In the genomic region with DNA sequence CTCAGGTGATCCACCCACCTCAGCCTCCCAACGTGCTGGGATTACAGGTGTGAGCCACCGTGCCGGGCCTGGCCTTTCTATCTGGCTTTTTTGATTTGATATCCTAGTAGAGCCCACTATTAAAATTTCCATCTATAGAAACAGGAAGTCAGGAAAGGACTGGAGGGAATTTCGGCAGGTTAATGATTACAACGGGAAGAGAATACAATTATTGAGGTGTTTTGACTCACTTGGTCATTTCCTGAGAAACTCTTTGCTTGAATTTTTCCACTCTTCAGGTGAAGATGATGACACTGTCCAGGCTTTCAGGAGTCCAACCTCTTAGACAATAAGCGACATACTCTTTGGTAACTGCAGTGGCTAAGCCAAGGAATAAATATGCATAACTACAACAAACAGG, we compare ENCODE assay signal across 8 cellular contexts. TPM values are rescaled to one million over a fixed set of nuclear protein-coding genes. Genes with fewer than 3 reads are reported as not detected.
A peak's percentile ranks its signal among the peaks of the same experiment; 100 is the strongest.
DNase-seq lines count a peak whose midpoint lies in the region; ATAC-seq, FAIRE-seq and TF ChIP-seq lines count a peak whose summit lies in the region.

No MANE protein-coding gene starts in this region.

- in situ Hi-C loops in HepG2 (cut with HindIII; ENCODE audit: extremely low pct_ligation_motif_present, low pct_unique_long_range_greater_than_20kb): no loop called here

- peak overlapping the region; percentile 100 for H3K9ac ChIP-seq in astrocyte (ENCODE audit: low read length)
- H3K9ac ChIP-seq in HepG2 (ENCODE audit: insufficient read depth, low read depth, low read length): peak overlapping the region; percentile 100

- H4K20me1 ChIP-seq in astrocyte (ENCODE audit: insufficient read depth, low read length) (peaks cover 30% of the 10 kb centered on the region), HepG2 (ENCODE audit: insufficient read depth, low read length) (peaks cover 31% of the 10 kb centered on the region)

- H3K79me2 ChIP-seq in astrocyte (ENCODE audit: insufficient read depth, low read length): peaks cover 45% of the 10 kb centered on the region
- peaks cover 44% of the 10 kb centered on the region for H3K79me2 ChIP-seq in HepG2 (ENCODE audit: insufficient read depth, low read length)

- no peaks in the 10 kb centered on the region for H3K27me3 Mint-ChIP-seq in activated CD8-positive, alpha-beta memory T cell treated with anti-CD3 and anti-CD28 coated beads, Interleukin-2, amount 10 ng/mL, durations not matched to agents 7 days and 5 days
- no peaks in the 10 kb centered on the region for H3K27me3 Mint-ChIP-seq in astrocyte (ENCODE audit: low read depth, unreplicated experiment)

- TF ChIP-seq CTCF in astrocyte (IDR thresholded peaks at IDR 0.05; ENCODE audit: insufficient read depth, low read depth, low read length) (no peak), HepG2 (CRISPR knock-in tag; IDR thresholded peaks at IDR 0.05) (no peak)

- H3K4me3 Mint-ChIP-seq in activated CD8-positive, alpha-beta memory T cell treated with anti-CD3 and anti-CD28 coated beads, Interleukin-2, amount 10 ng/mL, durations not matched to agents 7 days and 5 days: peak overlapping the region; percentile 96
- H3K4me3 Mint-ChIP-seq in astrocyte (ENCODE audit: unreplicated experiment): peak overlapping the region; percentile 98

- intact Hi-C loops in HepG2 (cut with micrococcal nuclease; ENCODE audit: unreplicated experiment): loop anchor here (2.0 to 5.0 kb wide), 2 partner anchors 216 to 259 kb away; no protein-coding TSS in a partner anchor

- H3K36me3 Mint-ChIP-seq in activated CD8-positive, alpha-beta memory T cell treated with anti-CD3 and anti-CD28 coated beads, Interleukin-2, amount 10 ng/mL, durations not matched to agents 7 days and 5 days: peaks cover 12% of the 10 kb centered on the region
- peaks cover 5% of the 10 kb centered on the region for H3K36me3 Mint-ChIP-seq in astrocyte (ENCODE audit: low read depth, unreplicated experiment)

- TF ChIP-seq POLR2A in HepG2 (IDR thresholded peaks at IDR 0.05; ENCODE audit: insufficient read depth in 1 of 2, low read depth in 2 of 2, low read length in 2 of 2): no peak

- H3K9me3 ChIP-seq in astrocyte (ENCODE audit: insufficient read depth, low read depth, low read length) (no peaks in the 10 kb centered on the region), HepG2 (ENCODE audit: low read length) (no peaks in the 10 kb centered on the region), thymus (ENCODE audit: control insufficient read depth) (no peaks in the 10 kb centered on the region)

- FAIRE-seq in astrocyte (lab: Jason Lieb, UNC) (no peak), HepG2 (lab: Jason Lieb, UNC) (no peak)

- H3K4me3 ChIP-seq in astrocyte (ENCODE audit: insufficient read depth, low read depth, low read length) (peak overlapping the region; percentile 98), HepG2 (replicated peaks in 1 of 3; ENCODE audit: insufficient read depth in 1 of 3, low read depth in 2 of 3, low read length in 3 of 3) (peak overlapping the region; percentile 92 to 100 (median 99)), thymus (ENCODE audit: low read length) (peak overlapping the region; percentile 83)

- ATAC-seq in activated CD8-positive, alpha-beta memory T cell treated with anti-CD3 and anti-CD28 coated beads, Interleukin-2, amount 10 ng/mL, durations not matched to agents 7 days and 5 days: no peak
- no peak for ATAC-seq in HepG2

- no peaks in the 10 kb centered on the region for H3K36me3 ChIP-seq in astrocyte (ENCODE audit: insufficient read depth, low read length)
- H3K36me3 ChIP-seq in HepG2 (replicated peaks in 1 of 2; ENCODE audit: control insufficient read depth in 1 of 2, insufficient read depth in 2 of 2, low read length in 2 of 2): no peaks in the 10 kb centered on the region
- H3K36me3 ChIP-seq in thymus (ENCODE audit: control insufficient read depth, insufficient read depth): no peaks in the 10 kb centered on the region

- CTCF ChIA-PET in activated CD8-positive, alpha-beta memory T cell treated with anti-CD3 and anti-CD28 coated beads, Interleukin-2, amount 10 ng/mL, durations not matched to agents 7 days and 5 days (lab: Charles Lee): interaction anchor here (1.1 to 1.7 kb wide), 4 partner anchors 10 to 137 kb away, joined by 3 to 5 read pairs (median 4); no protein-coding TSS in a partner anchor
- CTCF ChIA-PET in HepG2 (lab: Yijun Ruan, JAX; ENCODE audit: low intra/inter-chr PET ratio, low total read pairs): no interaction called here

- H3K27ac Mint-ChIP-seq in activated CD8-positive, alpha-beta memory T cell treated with anti-CD3 and anti-CD28 coated beads, Interleukin-2, amount 10 ng/mL, durations not matched to agents 7 days and 5 days: no peak overlapping the region
- H3K27ac Mint-ChIP-seq in astrocyte (ENCODE audit: unreplicated experiment): peak overlapping the region; percentile 93

- TF ChIP-seq EP300 in HepG2 (IDR thresholded peaks at IDR 0.05; ENCODE audit: low read depth in 2 of 2, low read length in 2 of 2) (peak in 1 of 2 experiments; percentile 52; a peak in 1 of 4 replicates), HepG2 (CRISPR knock-in tag; IDR thresholded peaks at IDR 0.05; ENCODE audit: borderline replicate concordance) (no peak)

- POLR2A ChIA-PET in HepG2 (lab: Yijun Ruan, JAX): interaction anchor here (0.8 to 1.6 kb wide), 3 partner anchors 217 to 269 kb away, joined by 4 to 5 read pairs (median 4); no protein-coding TSS in a partner anchor

- H3K27ac ChIP-seq in astrocyte (ENCODE audit: low read depth, low read length) (no peak overlapping the region), HepG2 (ENCODE audit: extremely low read length, insufficient read depth, low read length) (peak overlapping the region; percentile 98), thymus (ENCODE audit: low read depth) (no peak overlapping the region)

- H3K9me3 Mint-ChIP-seq in activated CD8-positive, alpha-beta memory T cell treated with anti-CD3 and anti-CD28 coated beads, Interleukin-2, amount 10 ng/mL, durations not matched to agents 7 days and 5 days (ENCODE audit: low read depth): no peaks in the 10 kb centered on the region
- H3K9me3 Mint-ChIP-seq in astrocyte (ENCODE audit: unreplicated experiment): no peaks in the 10 kb centered on the region

- no peaks in the 10 kb centered on the region for H3K27me3 ChIP-seq in astrocyte (ENCODE audit: insufficient read depth, low read length)
- no peaks in the 10 kb centered on the region; a peak in 1 of 5 replicates for H3K27me3 ChIP-seq in HepG2 (ENCODE audit: control insufficient read depth in 1 of 2, insufficient read depth in 2 of 2, low read length in 2 of 2)
- no peaks in the 10 kb centered on the region for H3K27me3 ChIP-seq in thymus (ENCODE audit: control insufficient read depth, insufficient read depth)

- H3K4me2 ChIP-seq in astrocyte (ENCODE audit: low read length) (peak overlapping the region; percentile 92), HepG2 (ENCODE audit: low read depth, low read length) (peak overlapping the region; percentile 96)

- BruUV-seq in HepG2 (replicated peaks; lab: Mats Ljungman, UMichigan): no TSS peak

- peaks cover 51% of the 10 kb centered on the region for H3K4me1 Mint-ChIP-seq in activated CD8-positive, alpha-beta memory T cell treated with anti-CD3 and anti-CD28 coated beads, Interleukin-2, amount 10 ng/mL, durations not matched to agents 7 days and 5 days
- peaks cover 30% of the 10 kb centered on the region for H3K4me1 Mint-ChIP-seq in astrocyte (ENCODE audit: low read depth, unreplicated experiment)

- no peak for DNase-seq in activated CD8-positive, alpha-beta memory T cell treated with anti-CD3 and anti-CD28 coated beads, Interleukin-2, amount 10 ng/mL, durations not matched to agents 7 days and 5 days
- no peak for DNase-seq in activated CD8-positive, alpha-beta memory T cell treated with anti-CD3 and anti-CD28 coated beads, Interleukin-2, amount 50 U/mL, for 48 hours
- DNase-seq in astrocyte (ENCODE audit: low read depth) (no peak), HepG2 (ENCODE audit: low spot score) (peak; percentile 65), AG08395 (ENCODE audit: low spot score) (no peak), NCI-H510A (lab: John Stamatoyannopoulos, UW) (no peak), NCI-H1092 treated with DMSO at 0.1 percent for 48 hours (lab: John Stamatoyannopoulos, UW) (no peak)

- H2AFZ ChIP-seq in astrocyte (ENCODE audit: low read depth, low read length) (peak overlapping the region; percentile 99), HepG2 (ENCODE audit: low read length) (peak overlapping the region; percentile 89)

- H3K4me1 ChIP-seq in astrocyte (ENCODE audit: insufficient read depth, low read length): peaks cover 12% of the 10 kb centered on the region
- H3K4me1 ChIP-seq in HepG2 (ENCODE audit: insufficient read depth, low read length): peaks cover 57% of the 10 kb centered on the region
- H3K4me1 ChIP-seq in thymus (ENCODE audit: control insufficient read depth, insufficient read depth, low read length): peaks cover 9% of the 10 kb centered on the region

- no peak for TF ChIP-seq RAD21 in HepG2 (CRISPR knock-in tag; IDR thresholded peaks at IDR 0.05)

- 43% methylated on average over 6 of the region's 6 CpGs for WGBS in HepG2 (ENCODE audit: low lambda C conversion rate)
- WGBS in thymus: 89% methylated on average over 6 of the region's 6 CpGs

RNA-seq across cellular contexts. Expression of a gene that starts 1.1 kb away (rescaled TPM):
- 10 to 100 TPM; 35.5 to 41.4 TPM for total RNA-seq in activated CD8-positive, alpha-beta memory T cell treated with anti-CD3 and anti-CD28 coated beads, Interleukin-2, amount 10 ng/mL, durations not matched to agents 7 days and 5 days
- 48.0 and 50.3 TPM in 2 replicates for total RNA-seq in astrocyte
- 43.5 and 75.4 TPM in 2 replicates for total RNA-seq in HepG2 (2016; rRNA removed; fragmentation: Illumina TruSeq; extraction: Trizol)
- 196 and 227 TPM in 2 replicates for total RNA-seq in HepG2 (2016; cell fraction: cytosol; rRNA removed; fragmentation: Illumina TruSeq; extraction: Trizol; ENCODE audit: low read depth)
- total RNA-seq in HepG2 (2016; cell fraction: insoluble cytoplasmic fraction; rRNA removed; fragmentation: Illumina TruSeq; extraction: Trizol): 44.4 and 68.0 TPM in 2 replicates
- 54.9 and 65.8 TPM in 2 replicates for total RNA-seq in HepG2 (2016; cell fraction: membrane; rRNA removed; fragmentation: Illumina TruSeq; extraction: Trizol)
- total RNA-seq in HepG2 (2016; cell fraction: nucleus; rRNA removed; fragmentation: Illumina TruSeq; extraction: Trizol): 58.0 and 68.3 TPM in 2 replicates
- polyA plus RNA-seq in HepG2 (2011; rRNA removed): 32.3 and 33.6 TPM in 2 replicates
- polyA plus RNA-seq in HepG2 (2011; cell fraction: cytosol; rRNA removed): 14.1 and 18.4 TPM in 2 replicates
- 25.8 and 30.7 TPM in 2 replicates for polyA plus RNA-seq in HepG2 (2011; cell fraction: nucleus; rRNA removed)
- polyA plus RNA-seq in HepG2 (2012): 21.2 and 22.6 TPM in 2 replicates
- polyA plus RNA-seq in HepG2 (2016; cell fraction: cytosol; fragmentation: Illumina TruSeq; extraction: Trizol; ENCODE audit: low read depth): 3.1 and 4.1 TPM in 2 replicates
- polyA plus RNA-seq in HepG2 (2016; cell fraction: insoluble cytoplasmic fraction; fragmentation: Illumina TruSeq; extraction: Trizol; ENCODE audit: low read depth): 37.1 and 39.7 TPM in 2 replicates
- polyA plus RNA-seq in HepG2 (2016; cell fraction: membrane; fragmentation: Illumina TruSeq; extraction: Trizol; ENCODE audit: low read depth): 7.0 and 7.1 TPM in 2 replicates
- 28.0 and 32.6 TPM in 2 replicates for polyA plus RNA-seq in HepG2 (2016; cell fraction: nucleus; fragmentation: Illumina TruSeq; extraction: Trizol; ENCODE audit: insufficient read depth, low read depth)
- 115 and 131 TPM in 2 replicates for polyA minus RNA-seq in HepG2 (2011; rRNA and poly(A)+ RNA removed; ENCODE audit: low replicate concordance)
- 49.2 and 66.9 TPM in 2 replicates for polyA minus RNA-seq in HepG2 (2011; cell fraction: cytosol; rRNA and poly(A)+ RNA removed)
- 192 and 216 TPM in 2 replicates for polyA minus RNA-seq in HepG2 (2011; cell fraction: nucleus; rRNA and poly(A)+ RNA removed)
- 14.4 TPM for polyA plus RNA-seq in thymus
